Comparison of ENCODE assay signal across 1 cellular context in the genomic region with DNA sequence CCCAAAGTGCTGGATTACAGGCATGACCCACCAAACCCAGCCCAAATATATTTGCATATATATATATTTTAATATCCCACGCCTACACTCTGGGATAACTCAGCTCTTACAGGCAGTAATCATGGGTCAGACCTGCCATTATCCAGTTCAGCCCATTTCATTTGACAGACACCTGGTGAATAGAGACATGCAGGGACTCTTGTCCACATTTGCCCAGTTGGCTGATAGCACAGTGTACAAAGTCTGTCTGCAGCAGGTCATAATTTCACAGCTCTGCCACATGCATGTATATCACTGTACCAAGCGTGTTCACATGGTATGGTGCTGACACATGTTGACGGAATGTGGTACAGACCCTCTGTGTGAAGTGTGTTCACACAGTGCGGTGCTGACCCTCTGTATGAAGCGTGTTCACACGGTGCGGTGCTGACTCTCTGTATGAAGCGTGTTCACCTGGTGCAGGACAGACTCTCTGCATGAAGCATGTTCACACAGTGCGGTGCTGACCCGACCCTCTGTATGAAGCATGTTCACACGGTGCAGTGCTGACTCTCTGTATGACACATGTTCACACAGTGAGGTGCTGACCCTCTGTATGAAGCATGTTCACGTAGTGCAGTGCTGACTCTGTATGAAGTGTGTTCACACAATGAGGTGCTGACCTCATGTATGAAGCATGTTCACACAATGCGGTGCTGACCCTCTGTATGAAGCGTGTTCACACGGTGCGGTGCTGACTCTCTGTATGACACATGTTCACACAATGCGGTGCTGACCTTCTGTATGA.
TF ChIP-seq lines count a peak whose summit lies in the region.

No MANE protein-coding gene starts in this region.

TF ChIP-seq in endothelial cell of umbilical vein, 7 proteins besides CTCF, POLR2A, EP300 and RAD21:
- TF ChIP-seq MYC (IDR thresholded peaks at IDR 0.05; ENCODE audit: low read depth, low read length) (no peak), JUN (IDR thresholded peaks at IDR 0.05; ENCODE audit: borderline replicate concordance, insufficient read depth, insufficient read length, low read depth) (no peak), MAX (IDR thresholded peaks at IDR 0.05; ENCODE audit: insufficient read depth, insufficient read length) (no peak), GATA2 (IDR thresholded peaks at IDR 0.05; ENCODE audit: insufficient read depth, insufficient read length, low read depth, low read length) (no peak), EZH2 (IDR thresholded peaks at IDR 0.05; ENCODE audit: borderline replicate concordance, low read depth, low read length, severe bottlenecking) (no peak), POLR2AphosphoS5 (IDR thresholded peaks at IDR 0.05; ENCODE audit: insufficient read depth, low read depth, low read length) (no peak), FOS (IDR thresholded peaks at IDR 0.05; ENCODE audit: borderline replicate concordance, insufficient read depth, low read length) (no peak)
